In the genomic region with DNA sequence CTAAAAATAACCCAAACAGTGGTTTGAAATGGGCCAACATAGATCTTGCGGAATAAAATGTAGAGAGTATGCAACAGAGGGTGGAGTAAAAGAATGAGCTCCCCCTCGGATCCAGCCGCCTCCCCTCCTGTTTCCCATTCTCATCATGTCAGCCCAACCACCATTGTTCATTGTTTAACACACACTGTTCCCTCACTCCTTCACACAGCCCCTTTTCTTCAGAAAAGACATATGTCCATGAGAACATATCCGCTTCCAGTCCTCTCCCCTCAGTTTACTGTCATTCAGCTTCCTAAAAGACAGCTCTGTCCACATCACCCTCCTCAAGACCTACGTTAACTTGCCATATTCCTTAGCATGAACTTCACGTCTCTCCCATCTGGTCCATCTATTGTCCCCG, we compare ENCODE assay signal across 14 cellular contexts.
"Had no signal": no experiment of that assay in that cellular context is flagged by ENCODE, and none has a peak within 500 bp of the region (broad histone marks: within the 10 kb centered on the region; RNA-seq: fewer than 3 reads in every experiment).

No MANE protein-coding gene starts in this region.

- H3K36me3 ChIP-seq: left ventricle myocardium inferior, neural progenitor cell, pancreas, right atrium auricular region, transverse colon had no signal

- DNase-seq: activated CD4-positive, alpha-beta T cell treated with anti-CD3 and anti-CD28 coated beads, Interleukin-2, amount 50 U/mL, for 4 hours; activated CD4-positive, CD25-positive, alpha-beta regulatory T cell treated with anti-CD3 and anti-CD28 coated beads, Interleukin-2, amount 50 U/mL, for 72 hours; activated T-cell treated with anti-CD3 and anti-CD28 coated beads, Interleukin-2, amount 50 U/mL, for 1 hour; amniotic stem cell; body of pancreas; erythroblast; left ventricle myocardium inferior; mesenchymal stem cell; pancreas; small intestine; transverse colon had no signal

- H3K27ac ChIP-seq: body of pancreas, left ventricle myocardium inferior, neural progenitor cell, pancreas, right atrium auricular region, transverse colon had no signal

- H3K9me3 ChIP-seq: body of pancreas, left ventricle myocardium inferior, pancreas, right atrium auricular region, transverse colon had no signal

- H3K27me3 ChIP-seq: body of pancreas, neural progenitor cell, pancreas, right atrium auricular region, transverse colon had no signal

- ATAC-seq: activated naive CD4-positive, alpha-beta T cell treated with anti-CD3 and anti-CD28 coated beads, Interleukin-2, amount 50 U/mL, for 72 hours; body of pancreas; pancreas had no signal

- H3K4me1 ChIP-seq: right atrium auricular region had no signal

- H3K4me3 ChIP-seq: body of pancreas, left ventricle myocardium inferior, neural progenitor cell, pancreas, right atrium auricular region, transverse colon had no signal
